9 cellular contexts compared by ENCODE assay signal in the genomic region with DNA sequence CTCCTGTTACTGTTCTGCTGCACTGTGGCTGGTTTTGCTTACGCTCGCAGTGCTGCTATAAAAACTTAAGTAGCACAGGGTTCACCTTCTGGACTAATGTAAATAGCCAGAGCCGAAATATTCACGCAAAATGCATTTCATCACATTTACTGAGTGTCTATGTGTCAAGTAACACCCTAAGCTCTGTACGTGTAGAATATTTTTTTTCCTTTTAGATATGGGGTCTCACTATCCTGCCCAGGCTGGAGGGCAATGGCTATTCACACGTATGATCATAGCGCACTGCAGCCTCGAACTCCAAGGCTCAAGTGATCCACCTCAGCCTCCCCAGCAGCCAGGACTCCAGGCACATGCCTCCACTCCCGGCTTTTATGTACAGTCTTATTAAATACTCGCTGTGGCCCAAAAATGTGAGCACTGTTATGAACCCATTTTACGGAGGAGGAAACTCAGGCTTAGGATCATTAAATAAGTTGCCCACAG.
DNase-seq lines count a peak whose midpoint lies in the region; ATAC-seq lines count a peak whose summit lies in the region.
"Had no signal": no experiment of that assay in that cellular context is flagged by ENCODE, and none has a peak within 500 bp of the region (broad histone marks: within the 10 kb centered on the region; RNA-seq: fewer than 3 reads in every experiment).

No MANE protein-coding gene starts in this region.

- no peaks in the 10 kb centered on the region for H3K79me1 ChIP-seq in neuronal stem cell (ENCODE audit: low read depth, low read length)

- peaks cover 2 to 6% of the 10 kb centered on the region in 2 donors for H3K27me3 Mint-ChIP-seq in CD4-positive, alpha-beta memory T cell
- H3K27me3 Mint-ChIP-seq in IgD-negative memory B cell: peaks cover 33% of the 10 kb centered on the region
- H3K27me3 Mint-ChIP-seq in effector memory CD8-positive, alpha-beta T cell: peaks cover 14 to 15% of the 10 kb centered on the region in 2 donors

- no peaks in the 10 kb centered on the region for H3K36me3 ChIP-seq in CD4-positive, alpha-beta memory T cell (ENCODE audit: insufficient read depth, low read length)
- no peaks in the 10 kb centered on the region for H3K36me3 ChIP-seq in neuronal stem cell (replicated peaks in 1 of 2; ENCODE audit: control insufficient read depth in 2 of 2, insufficient read depth in 2 of 2, low read length in 2 of 2)

- no peak overlapping the region for H2AK5ac ChIP-seq in neuronal stem cell (ENCODE audit: low read depth, low read length)

- H2BK120ac ChIP-seq in neuronal stem cell (ENCODE audit: low read depth, low read length): no peak overlapping the region

- peak overlapping the region; percentile 97 for H2AFZ ChIP-seq in neuronal stem cell (ENCODE audit: low read length)

- H3K4me3 ChIP-seq in CD4-positive, alpha-beta memory T cell (ENCODE audit: low read length in 2 of 2): no peak overlapping the region
- H3K4me3 ChIP-seq in neuronal stem cell (ENCODE audit: low read length in 2 of 2): peak overlapping the region in 1 of 2 donors; percentile 45
- H3K4me3 ChIP-seq: GM12878 had no signal

- H3K36me3 Mint-ChIP-seq in CD4-positive, alpha-beta memory T cell: peaks cover 6 to 7% of the 10 kb centered on the region in 2 donors
- H3K36me3 Mint-ChIP-seq in IgD-negative memory B cell: peaks cover 8% of the 10 kb centered on the region
- peaks cover 3% of the 10 kb centered on the region for H3K36me3 Mint-ChIP-seq in effector memory CD8-positive, alpha-beta T cell (ENCODE audit: insufficient read depth)

- no peaks in the 10 kb centered on the region for H3K27me3 ChIP-seq in CD4-positive, alpha-beta memory T cell (ENCODE audit: insufficient read depth, low read length)
- H3K27me3 ChIP-seq in neuronal stem cell (ENCODE audit: control insufficient read depth in 3 of 3, insufficient read depth in 3 of 3, low read depth in 1 of 3, low read length in 3 of 3): peaks cover 0 to 2% (median 0%) of the 10 kb centered on the region in 3 experiments

- peaks cover 15% of the 10 kb centered on the region for H3K4me1 ChIP-seq in CD4-positive, alpha-beta memory T cell (ENCODE audit: insufficient read depth, low read length)
- H3K4me1 ChIP-seq in neuronal stem cell (ENCODE audit: control insufficient read depth in 2 of 2, insufficient read depth in 1 of 2, low read depth in 1 of 2, low read length in 2 of 2): peaks cover 5 to 7% of the 10 kb centered on the region in 2 donors

- no peaks in the 10 kb centered on the region for H3K9me3 Mint-ChIP-seq in CD4-positive, alpha-beta memory T cell
- H3K9me3 Mint-ChIP-seq in IgD-negative memory B cell: peaks cover 0 to 3% (median 2%) of the 10 kb centered on the region in 3 donors
- H3K9me3 Mint-ChIP-seq in effector memory CD8-positive, alpha-beta T cell: no peaks in the 10 kb centered on the region

- H3K14ac ChIP-seq in neuronal stem cell (ENCODE audit: low read length): no peak overlapping the region

- no peak overlapping the region for H2BK15ac ChIP-seq in neuronal stem cell (ENCODE audit: low read length)

- no peak overlapping the region for H4K8ac ChIP-seq in neuronal stem cell (ENCODE audit: low read depth, low read length)

- intact Hi-C loops in CD4-positive, alpha-beta memory T cell (cut with micrococcal nuclease): no loop called here

- POLR2A ChIA-PET in CD4-positive, alpha-beta memory T cell (lab: Charles Lee; ENCODE audit: partially characterized antibody): no interaction called here

- peak overlapping the region; percentile 76 to 94 (median 91) for H3K4me3 Mint-ChIP-seq in CD4-positive, alpha-beta memory T cell
- peak overlapping the region in 3 of 4 donors; percentile 27 to 84 (median 75) for H3K4me3 Mint-ChIP-seq in IgD-negative memory B cell
- H3K4me3 Mint-ChIP-seq in effector memory CD8-positive, alpha-beta T cell: peak overlapping the region; percentile 76

- no peak overlapping the region for H3K27ac ChIP-seq in CD4-positive, alpha-beta memory T cell (ENCODE audit: low read depth, low read length)
- no peak overlapping the region for H3K27ac ChIP-seq in neuronal stem cell (replicated peaks; ENCODE audit: low read length)

- no peak overlapping the region for H3K9ac ChIP-seq in neuronal stem cell (ENCODE audit: low read depth, low read length, poor library complexity)

- DNase-seq in CD4-positive, alpha-beta memory T cell: no peak
- DNase-seq in effector memory CD8-positive, alpha-beta T cell: no peak
- no peak for DNase-seq in neuronal stem cell (ENCODE audit: low spot score)
- no peak for DNase-seq in midbrain (lab: John Stamatoyannopoulos, UW)
- DNase-seq in effector CD4-positive, alpha-beta T cell: no peak

- no peaks in the 10 kb centered on the region for H3K9me3 ChIP-seq in CD4-positive, alpha-beta memory T cell (ENCODE audit: control insufficient read depth in 1 of 2, low read length in 2 of 2)
- no peaks in the 10 kb centered on the region for H3K9me3 ChIP-seq in neuronal stem cell (replicated peaks in 1 of 2; ENCODE audit: control insufficient read depth in 2 of 2, insufficient read depth in 1 of 2, low read depth in 1 of 2, low read length in 2 of 2)

- no peak for ATAC-seq in effector memory CD8-positive, alpha-beta T cell (replicated peaks)
- ATAC-seq in HG03469 (IDR thresholded peaks at IDR 0.05; ENCODE audit: unreplicated experiment): no peak
- ATAC-seq in GM21529 (IDR thresholded peaks at IDR 0.05; ENCODE audit: unreplicated experiment): no peak

- no peak overlapping the region for H3K4ac ChIP-seq in neuronal stem cell (ENCODE audit: low read length)

- CTCF ChIA-PET in CD4-positive, alpha-beta memory T cell (lab: Charles Lee; ENCODE audit: partially characterized antibody): interaction anchor here (1.3 kb wide), 1 partner anchor 41 kb away, joined by 4 read pairs; no protein-coding TSS in a partner anchor

- H2BK12ac ChIP-seq in neuronal stem cell (ENCODE audit: low read length): no peak overlapping the region

- WGBS in neuronal stem cell (ENCODE audit: extremely low coverage in 2 of 2, insufficient read length in 2 of 2, insufficient replicate concordance in 1 of 2), 2 donors: no CpG with 5 or more reads among the region's 11 CpGs

- no peak overlapping the region for H4K91ac ChIP-seq in neuronal stem cell (ENCODE audit: low read depth, low read length, poor library complexity)

- peak overlapping the region in 1 of 7 donors; percentile 12 for H3K27ac Mint-ChIP-seq in CD4-positive, alpha-beta memory T cell
- no peak overlapping the region for H3K27ac Mint-ChIP-seq in IgD-negative memory B cell
- H3K27ac Mint-ChIP-seq in effector memory CD8-positive, alpha-beta T cell: no peak overlapping the region

- no peak overlapping the region for H2BK5ac ChIP-seq in neuronal stem cell (ENCODE audit: low read length)

- no peak overlapping the region for H3K23ac ChIP-seq in neuronal stem cell (ENCODE audit: low read depth, low read length, poor library complexity)

- H3K4me1 Mint-ChIP-seq in CD4-positive, alpha-beta memory T cell: peaks cover 7 to 14% (median 11%) of the 10 kb centered on the region in 4 donors
- peaks cover 6% of the 10 kb centered on the region in 3 donors for H3K4me1 Mint-ChIP-seq in IgD-negative memory B cell
- H3K4me1 Mint-ChIP-seq in effector memory CD8-positive, alpha-beta T cell (ENCODE audit: low read depth in 2 of 2): peaks cover 6 to 10% of the 10 kb centered on the region in 2 donors

- H3K4me2 ChIP-seq in neuronal stem cell (ENCODE audit: insufficient read depth, low read length, poor library complexity, severe bottlenecking): peak overlapping the region; percentile 71

- H3K18ac ChIP-seq in neuronal stem cell (ENCODE audit: low read length): no peak overlapping the region
